Comparison of ENCODE assay signal across 24 cellular contexts in genomic region chr18:33611525-33612135, GRCh38. TPM values are rescaled to one million over a fixed set of nuclear protein-coding genes. Genes with fewer than 3 reads are reported as not detected.
"Had no signal": no experiment of that assay in that cellular context is flagged by ENCODE, and none has a peak within 500 bp of the region (broad histone marks: within the 10 kb centered on the region; RNA-seq: fewer than 3 reads in every experiment).

No MANE protein-coding gene starts in this region.

- H3K4me1 ChIP-seq: heart left ventricle, pancreas, suprapubic skin, thyroid gland, upper lobe of left lung, uterus had no signal

- H3K9me3 ChIP-seq: mucosa of descending colon, pancreas, suprapubic skin, thyroid gland, upper lobe of left lung, uterus had no signal

- H3K27ac ChIP-seq: dorsolateral prefrontal cortex, heart left ventricle, neural progenitor cell, pancreas, suprapubic skin, thyroid gland, upper lobe of left lung, uterus had no signal

- H3K9me3 Mint-ChIP-seq: neural progenitor cell had no signal

- H3K4me1 Mint-ChIP-seq: natural killer cell; stimulated activated effector memory CD8-positive, alpha-beta T cell treated with anti-CD3 and anti-CD28 coated beads, Interleukin-12 subunit alpha, Interleukin-12 subunit beta, amount 100 ng/mL, for 72 hours had no signal

- H3K27ac Mint-ChIP-seq: natural killer cell; neural progenitor cell; progenitor cell of endocrine pancreas; stimulated activated effector memory CD8-positive, alpha-beta T cell treated with anti-CD3 and anti-CD28 coated beads, Interleukin-12 subunit alpha, Interleukin-12 subunit beta, amount 100 ng/mL, for 72 hours had no signal

- H3K27me3 Mint-ChIP-seq: progenitor cell of endocrine pancreas had no signal

- H3K4me3 ChIP-seq: dorsolateral prefrontal cortex, heart left ventricle, mucosa of descending colon, neural progenitor cell, pancreas, suprapubic skin, thyroid gland, upper lobe of left lung, uterus had no signal

- H3K36me3 Mint-ChIP-seq: natural killer cell; stimulated activated effector memory CD8-positive, alpha-beta T cell treated with anti-CD3 and anti-CD28 coated beads, Interleukin-12 subunit alpha, Interleukin-12 subunit beta, amount 100 ng/mL, for 72 hours had no signal

- DNase-seq: cortex of kidney; dorsolateral prefrontal cortex; effector CD8-positive, alpha-beta T cell; heart left ventricle; hypothalamus; kidney glomerular epithelial cell; mucosa of descending colon; natural killer cell; nucleus accumbens; pancreas; right cardiac atrium; small intestine; stimulated activated CD4-positive, alpha-beta T cell treated with anti-CD3 and anti-CD28 coated beads, Interleukin-4, amount 100 ng/mL, for 1 hour; stimulated activated CD8-positive, alpha-beta memory T cell treated with anti-CD3 and anti-CD28 coated beads, Interleukin-4, amount 100 ng/mL, for 48 hours; stimulated activated naive CD8-positive, alpha-beta T cell treated with anti-CD3 and anti-CD28 coated beads, Interleukin-15, Interleukin-2, amounts not matched to agents 100 U/mL and 50 U/mL, for 24 hours; thyroid gland; upper lobe of left lung; uterus had no signal

- H3K27me3 ChIP-seq: dorsolateral prefrontal cortex, heart left ventricle, neural progenitor cell, pancreas, suprapubic skin, thyroid gland, upper lobe of left lung, uterus had no signal

- H3K4me3 Mint-ChIP-seq: natural killer cell; neural progenitor cell; stimulated activated effector memory CD8-positive, alpha-beta T cell treated with anti-CD3 and anti-CD28 coated beads, Interleukin-12 subunit alpha, Interleukin-12 subunit beta, amount 100 ng/mL, for 72 hours had no signal

- H3K36me3 ChIP-seq: neural progenitor cell, pancreas, suprapubic skin, thyroid gland, upper lobe of left lung, uterus had no signal

- ATAC-seq: heart left ventricle; left lobe of liver; mucosa of descending colon; natural killer cell; pancreas; right cardiac atrium; stimulated activated effector memory CD8-positive, alpha-beta T cell treated with anti-CD3 and anti-CD28 coated beads, Interleukin-12 subunit alpha, Interleukin-12 subunit beta, amount 100 ng/mL, for 72 hours; stimulated activated naive CD8-positive, alpha-beta T cell treated with anti-CD3 and anti-CD28 coated beads, Interleukin-15, Interleukin-2, amounts not matched to agents 100 U/mL and 50 U/mL, for 24 hours had no signal

RNA-seq across cellular contexts. Expression of gene ASXL3, which starts 33.6 kb away (rescaled TPM):
- total RNA-seq: myocyte, natural killer cell had no signal
